In genomic region chr9:1094749-1095148, GRCh38 we compare ENCODE assay signal across 35 cellular contexts. TPM values are rescaled to one million over a fixed set of nuclear protein-coding genes. Genes with fewer than 3 reads are reported as not detected.
"Had no signal": no experiment of that assay in that cellular context is flagged by ENCODE, and none has a peak within 500 bp of the region (broad histone marks: within the 10 kb centered on the region; RNA-seq: fewer than 3 reads in every experiment).

No MANE protein-coding gene starts in this region.

- H3K27me3 ChIP-seq: adrenal gland, body of pancreas, cardiac muscle cell, gastrocnemius medialis had no signal

- H3K27ac Mint-ChIP-seq: activated B cell treated with CpG ODN at 0.5 μM for 24 hours; activated CD8-positive, alpha-beta T cell treated with anti-CD3 and anti-CD28 coated beads for 36 hours; activated naive CD4-positive, alpha-beta T cell treated with anti-CD3 and anti-CD28 coated beads for 36 hours; activated naive CD4-positive, alpha-beta T cell treated with anti-CD3 and anti-CD28 coated beads, Interleukin-2, amount 50 U/mL, for 24 hours; activated naive CD8-positive, alpha-beta T cell treated with anti-CD3 and anti-CD28 coated beads for 36 hours; activated naive CD8-positive, alpha-beta T cell treated with anti-CD3 and anti-CD28 coated beads, Interleukin-2, amount 50 U/mL, for 24 hours; activated T-helper 2 cell treated with anti-CD3 and anti-CD28 coated beads, Interferon-gamma antibody, Interleukin-2, Interleukin-4, amounts not matched to agents 10 μg/mL and 5 μg/mL and 100 μg/mL, durations not matched to agents 14 hours and 24 hours and 36 hours; effector memory CD8-positive, alpha-beta T cell; T-helper 17 cell; T-helper 2 cell treated with Interferon-gamma antibody and Interleukin-4, amounts not matched to agents 5 μg/mL and 100 μg/mL, for 36 hours had no signal

- H3K9me3 ChIP-seq: adrenal gland, body of pancreas, gastrocnemius medialis, heart left ventricle had no signal

- H3K36me3 Mint-ChIP-seq: activated naive CD4-positive, alpha-beta T cell treated with anti-CD3 and anti-CD28 coated beads, Interleukin-2, amount 50 U/mL, for 24 hours; activated naive CD8-positive, alpha-beta T cell treated with anti-CD3 and anti-CD28 coated beads for 36 hours had no signal

- H3K4me3 Mint-ChIP-seq: activated B cell treated with CpG ODN at 0.5 μM for 24 hours; activated CD8-positive, alpha-beta T cell treated with anti-CD3 and anti-CD28 coated beads for 36 hours; activated naive CD4-positive, alpha-beta T cell treated with anti-CD3 and anti-CD28 coated beads for 36 hours; activated naive CD4-positive, alpha-beta T cell treated with anti-CD3 and anti-CD28 coated beads, Interleukin-2, amount 50 U/mL, for 24 hours; activated naive CD8-positive, alpha-beta T cell treated with anti-CD3 and anti-CD28 coated beads for 36 hours; activated naive CD8-positive, alpha-beta T cell treated with anti-CD3 and anti-CD28 coated beads, Interleukin-2, amount 50 U/mL, for 24 hours; activated T-cell treated with anti-CD3 and anti-CD28 coated beads, Interleukin-2, amount 50 U/mL, for 4 hours; effector memory CD8-positive, alpha-beta T cell; T-helper 17 cell; T-helper 2 cell treated with Interferon-gamma antibody and Interleukin-4, amounts not matched to agents 5 μg/mL and 100 μg/mL, for 36 hours had no signal

- H3K9me3 Mint-ChIP-seq: activated B cell treated with CpG ODN at 0.5 μM for 24 hours; activated CD8-positive, alpha-beta T cell treated with anti-CD3 and anti-CD28 coated beads for 36 hours; activated naive CD4-positive, alpha-beta T cell treated with anti-CD3 and anti-CD28 coated beads for 36 hours; activated naive CD4-positive, alpha-beta T cell treated with anti-CD3 and anti-CD28 coated beads, Interleukin-2, amount 50 U/mL, for 24 hours; activated naive CD8-positive, alpha-beta T cell treated with anti-CD3 and anti-CD28 coated beads for 36 hours; activated naive CD8-positive, alpha-beta T cell treated with anti-CD3 and anti-CD28 coated beads, Interleukin-2, amount 50 U/mL, for 24 hours; activated T-cell treated with anti-CD3 and anti-CD28 coated beads, Interleukin-2, amount 50 U/mL, for 4 hours; activated T-helper 2 cell treated with anti-CD3 and anti-CD28 coated beads, Interferon-gamma antibody, Interleukin-2, Interleukin-4, amounts not matched to agents 10 μg/mL and 5 μg/mL and 100 μg/mL, durations not matched to agents 14 hours and 24 hours and 36 hours; T-helper 2 cell treated with Interferon-gamma antibody and Interleukin-4, amounts not matched to agents 5 μg/mL and 100 μg/mL, for 36 hours had no signal

- DNase-seq: activated B cell treated with CpG ODN at 0.5 μM for 24 hours; activated CD4-positive, alpha-beta T cell treated with anti-CD3 and anti-CD28 coated beads for 48 hours; activated CD4-positive, alpha-beta T cell treated with anti-CD3 and anti-CD28 coated beads, Interleukin-2, amount 50 U/mL, for 1 hour; activated CD4-positive, alpha-beta T cell treated with anti-CD3 and anti-CD28 coated beads, Interleukin-2, amount 50 U/mL, for 48 hours; activated CD8-positive, alpha-beta memory T cell treated with anti-CD3 and anti-CD28 coated beads for 24 hours; activated CD8-positive, alpha-beta T cell treated with anti-CD3 and anti-CD28 coated beads for 36 hours; activated effector memory CD4-positive, alpha-beta T cell treated with anti-CD3 and anti-CD28 coated beads, Interleukin-2, amount 50 U/mL, for 16 hours; activated naive CD4-positive, alpha-beta T cell treated with anti-CD3 and anti-CD28 coated beads for 36 hours; activated naive CD8-positive, alpha-beta T cell treated with anti-CD3 and anti-CD28 coated beads for 36 hours; activated naive CD8-positive, alpha-beta T cell treated with anti-CD3 and anti-CD28 coated beads, Interleukin-2, amount 50 U/mL, for 24 hours; activated T-cell treated with anti-CD3 and anti-CD28 coated beads, Interleukin-2, amount 50 U/mL, for 4 hours; adrenal gland; amygdala; aorta; body of pancreas; central memory CD4-positive, alpha-beta T cell; cerebellar nuclear complex; cortex of kidney; dermis blood vessel endothelial cell; effector CD4-positive, alpha-beta T cell; effector memory CD8-positive, alpha-beta T cell; foreskin fibroblast; gastrocnemius medialis; glutamatergic neuron; heart left ventricle; T-helper 1 cell; T-helper 17 cell; T1000; WERI-Rb-1 had no signal

- H3K36me3 ChIP-seq: adrenal gland, cardiac muscle cell, gastrocnemius medialis, heart left ventricle, WERI-Rb-1 had no signal

- H3K4me1 ChIP-seq: adrenal gland, body of pancreas, gastrocnemius medialis, heart left ventricle had no signal

- H3K4me3 ChIP-seq: adrenal gland, body of pancreas, cardiac muscle cell, gastrocnemius medialis, heart left ventricle had no signal

- H3K27ac ChIP-seq: adrenal gland, body of pancreas, cardiac muscle cell, gastrocnemius medialis, heart left ventricle, WERI-Rb-1 had no signal

- H3K4me1 Mint-ChIP-seq: activated B cell treated with CpG ODN at 0.5 μM for 24 hours; activated naive CD4-positive, alpha-beta T cell treated with anti-CD3 and anti-CD28 coated beads, Interleukin-2, amount 50 U/mL, for 24 hours; activated naive CD8-positive, alpha-beta T cell treated with anti-CD3 and anti-CD28 coated beads for 36 hours; activated naive CD8-positive, alpha-beta T cell treated with anti-CD3 and anti-CD28 coated beads, Interleukin-2, amount 50 U/mL, for 24 hours had no signal

- ATAC-seq: activated CD4-positive, CD25-positive, alpha-beta regulatory T cell treated with anti-CD3 and anti-CD28 coated beads, Interleukin-2, amount 50 U/mL, for 24 hours; activated CD8-positive, alpha-beta T cell treated with anti-CD3 and anti-CD28 coated beads for 36 hours; activated naive CD8-positive, alpha-beta T cell treated with anti-CD3 and anti-CD28 coated beads, Interleukin-2, amount 50 U/mL, for 24 hours; activated T-cell treated with anti-CD3 and anti-CD28 coated beads, Interleukin-2, amount 50 U/mL, for 4 hours; body of pancreas; effector memory CD8-positive, alpha-beta T cell; esophagus mucosa; gastrocnemius medialis; heart left ventricle; T-helper 17 cell had no signal

RNA-seq across cellular contexts. Expression of gene DMRT2, which starts 44.6 kb away (rescaled TPM):
- total RNA-seq: activated B cell treated with CpG ODN at 0.5 μM for 24 hours; activated CD8-positive, alpha-beta T cell treated with anti-CD3 and anti-CD28 coated beads for 36 hours; activated naive CD4-positive, alpha-beta T cell treated with anti-CD3 and anti-CD28 coated beads for 36 hours; activated naive CD8-positive, alpha-beta T cell treated with anti-CD3 and anti-CD28 coated beads for 36 hours; activated T-cell treated with anti-CD3 and anti-CD28 coated beads, Interleukin-2, amount 50 U/mL, for 4 hours; cardiac muscle cell; dermis blood vessel endothelial cell; T-helper 17 cell had no signal
